In the genomic region with DNA sequence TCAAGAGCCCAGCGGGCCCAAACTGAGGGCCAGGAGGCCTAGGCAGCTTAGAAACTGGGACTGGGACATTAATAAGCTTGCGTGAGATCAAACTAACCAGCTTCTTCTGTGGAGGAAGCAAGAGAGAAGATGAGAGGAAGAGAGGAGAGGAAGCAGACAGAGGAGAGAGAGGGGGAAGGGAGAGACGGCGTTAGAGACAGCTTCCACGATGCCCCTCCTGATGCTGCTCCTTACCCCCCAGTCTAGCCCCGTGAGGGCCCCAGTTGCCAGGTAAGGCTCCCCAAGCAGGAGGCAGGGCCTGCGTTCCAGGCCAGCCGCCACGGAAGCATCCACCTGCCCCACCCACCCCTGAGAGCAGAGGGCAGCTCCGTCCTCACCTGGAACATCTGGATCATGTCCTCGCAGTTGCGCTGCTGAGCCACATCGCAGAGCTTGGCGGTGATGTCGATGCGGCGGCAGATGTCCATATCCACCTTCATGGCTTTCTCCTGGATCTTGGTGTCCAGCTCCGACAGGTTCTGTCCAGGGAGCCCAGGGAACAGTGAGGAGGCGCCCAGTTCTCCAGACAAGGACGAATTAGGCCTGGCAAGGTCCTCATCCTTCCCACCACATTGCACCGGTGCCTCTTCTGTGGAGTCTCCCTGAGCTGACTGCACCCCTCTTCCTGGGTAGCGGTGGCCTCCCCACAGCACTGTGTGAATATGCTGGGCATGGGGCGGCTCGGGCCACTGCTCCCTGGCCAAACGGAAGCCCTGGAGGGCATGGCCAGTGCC, we compare ENCODE assay signal across 11 cellular contexts. TPM values are rescaled to one million over a fixed set of nuclear protein-coding genes. Genes with fewer than 3 reads are reported as not detected.
DNase-seq lines count a peak whose midpoint lies in the region; ATAC-seq and TF ChIP-seq lines count a peak whose summit lies in the region.
"Had no signal": no experiment of that assay in that cellular context is flagged by ENCODE, and none has a peak within 500 bp of the region (broad histone marks: within the 10 kb centered on the region; RNA-seq: fewer than 3 reads in every experiment).

No MANE protein-coding gene starts in this region.

- H3F3A ChIP-seq in GM23338 (replicated peaks; ENCODE audit: low read depth): peaks cover 5% of the 10 kb centered on the region

- no peaks in the 10 kb centered on the region for H3K27me3 ChIP-seq in GM23338 (ENCODE audit: insufficient read depth)

- peaks cover 42% of the 10 kb centered on the region for H3K36me3 Mint-ChIP-seq in GM23338 (ENCODE audit: low read depth)
- H3K36me3 Mint-ChIP-seq in osteocyte (ENCODE audit: unreplicated experiment): peaks cover 17% of the 10 kb centered on the region

- H3K27me3 Mint-ChIP-seq in GM23338 (ENCODE audit: insufficient read depth, low read depth, poor library complexity): peaks cover 15% of the 10 kb centered on the region
- no peaks in the 10 kb centered on the region for H3K27me3 Mint-ChIP-seq in osteocyte (ENCODE audit: unreplicated experiment)
- H3K27me3 Mint-ChIP-seq: stimulated activated naive CD8-positive, alpha-beta T cell treated with anti-CD3 and anti-CD28 coated beads, Interleukin-15, Interleukin-2, amounts not matched to agents 100 ng/mL and 50 ng/mL, for 24 hours had no signal

- H3K4me1 Mint-ChIP-seq in GM23338 (peaks cover 30% of the 10 kb centered on the region), osteocyte (ENCODE audit: unreplicated experiment) (peaks cover 62% of the 10 kb centered on the region)

- peaks cover 19% of the 10 kb centered on the region for H4K20me1 ChIP-seq in GM23338 (replicated peaks; ENCODE audit: insufficient read depth)

- H3K27ac ChIP-seq in GM23338 (ENCODE audit: low read depth) (no peak overlapping the region), caudate nucleus (ENCODE audit: low read depth, low read length) (peak overlapping the region; percentile 91)

- no peak for DNase-seq in GM23338 (ENCODE audit: low spot score)
- no peak for DNase-seq in caudate nucleus (lab: John Stamatoyannopoulos, UW)
- DNase-seq in osteocyte (ENCODE audit: extremely low spot score, unreplicated experiment): no peak
- DNase-seq in NCI-H2171 treated with DMSO at 0.1 percent for 48 hours (lab: John Stamatoyannopoulos, UW): no peak
- DNase-seq: activated gamma-delta T cell, left colon, small intestine had no signal

- H3K4me2 ChIP-seq in GM23338: no peak overlapping the region

- H3K79me2 ChIP-seq in GM23338 (replicated peaks; ENCODE audit: insufficient read depth): peaks cover 28% of the 10 kb centered on the region

- peaks cover 6% of the 10 kb centered on the region for H3K4me1 ChIP-seq in GM23338 (ENCODE audit: insufficient read depth)

- no peak overlapping the region for H3K4me3 ChIP-seq in GM23338
- H3K4me3 ChIP-seq: GM12878 had no signal

- H3K9me2 ChIP-seq in GM23338 (ENCODE audit: insufficient read depth): no peaks in the 10 kb centered on the region

- no peak overlapping the region for H2AFZ ChIP-seq in GM23338

- no peaks in the 10 kb centered on the region for H3K9me3 Mint-ChIP-seq in GM23338
- no peaks in the 10 kb centered on the region for H3K9me3 Mint-ChIP-seq in osteocyte (ENCODE audit: unreplicated experiment)
- H3K9me3 Mint-ChIP-seq: stimulated activated naive CD8-positive, alpha-beta T cell treated with anti-CD3 and anti-CD28 coated beads, Interleukin-15, Interleukin-2, amounts not matched to agents 100 ng/mL and 50 ng/mL, for 24 hours had no signal

- H3K27ac Mint-ChIP-seq in GM23338 (peak overlapping the region; percentile 1; the same call in 1 of the 2 replicates), osteocyte (ENCODE audit: unreplicated experiment) (peak overlapping the region; percentile 84)
- H3K27ac Mint-ChIP-seq: stimulated activated naive CD8-positive, alpha-beta T cell treated with anti-CD3 and anti-CD28 coated beads, Interleukin-15, Interleukin-2, amounts not matched to agents 100 ng/mL and 50 ng/mL, for 24 hours had no signal

- H3K4me3 Mint-ChIP-seq in GM23338: peak overlapping the region; percentile 3; the same call in 1 of the 3 replicates
- H3K4me3 Mint-ChIP-seq in osteocyte (ENCODE audit: unreplicated experiment): peak overlapping the region; percentile 0
- H3K4me3 Mint-ChIP-seq: stimulated activated naive CD8-positive, alpha-beta T cell treated with anti-CD3 and anti-CD28 coated beads, Interleukin-15, Interleukin-2, amounts not matched to agents 100 ng/mL and 50 ng/mL, for 24 hours had no signal

- peaks cover 5% of the 10 kb centered on the region for H3K36me3 ChIP-seq in GM23338 (ENCODE audit: insufficient read depth)

- TF ChIP-seq CTCF in GM23338 (conservative IDR thresholded peaks at IDR 0.05; ENCODE audit: low read depth in 2 of 2): no peak
- no peak for TF ChIP-seq CTCF in osteocyte (IDR thresholded peaks at IDR 0.05)

- no peak for ATAC-seq in GM23338
- ATAC-seq in GM18867 (IDR thresholded peaks at IDR 0.05; ENCODE audit: unreplicated experiment): no peak
- no peak for ATAC-seq in HG03354 (IDR thresholded peaks at IDR 0.05; ENCODE audit: poor library complexity, severe bottlenecking, unreplicated experiment)
- ATAC-seq: GM12878, left colon had no signal

TF ChIP-seq in GM23338, 12 proteins besides CTCF, POLR2A, EP300 and RAD21:
- TF ChIP-seq CREB1 (CRISPR knock-in tag; IDR thresholded peaks at IDR 0.05; ENCODE audit: low read depth) (no peak), JUNB (IDR thresholded peaks at IDR 0.05; ENCODE audit: unreplicated experiment) (no peak), ZNF331 (CRISPR knock-in tag; IDR thresholded peaks at IDR 0.05; ENCODE audit: low read depth) (no peak), EZH2 (IDR thresholded peaks at IDR 0.05; ENCODE audit: low read depth, unreplicated experiment) (no peak), STAT1 (IDR thresholded peaks at IDR 0.05; ENCODE audit: unreplicated experiment) (no peak), ZNF114 (CRISPR knock-in tag; IDR thresholded peaks at IDR 0.05) (no peak)
TF ChIP-seq in GM23338: peak in this region for 0.

RNA-seq across cellular contexts. Expression of a gene that starts 6.3 kb away (rescaled TPM):
- total RNA-seq in GM23338 (2014; rRNA removed; shearing (Covaris generic)): 8.8 and 12.9 TPM in 2 replicates
- 8.9 and 11.2 TPM in 2 replicates for polyA plus RNA-seq in GM23338 (2016; fragmentation: Nextera tagmentation; extraction: Ambion mirVana)
- total RNA-seq in osteocyte: 35.9 and 40.7 TPM in 2 replicates

RNA-seq across cellular contexts. Expression of a gene that starts 15.2 kb away (rescaled TPM):
- 5,269 and 5,853 TPM in 2 replicates for total RNA-seq in GM23338 (2014; rRNA removed; shearing (Covaris generic))
- 6,140 and 6,219 TPM in 2 replicates for polyA plus RNA-seq in GM23338 (2016; fragmentation: Nextera tagmentation; extraction: Ambion mirVana)
- 1,754 and 1,775 TPM in 2 replicates for total RNA-seq in osteocyte

RNA-seq across cellular contexts. Expression of a gene that starts 18.5 kb away (rescaled TPM):
- 67.2 and 67.9 TPM in 2 replicates for total RNA-seq in GM23338 (2014; rRNA removed; shearing (Covaris generic))
- 63.3 and 63.4 TPM in 2 replicates for polyA plus RNA-seq in GM23338 (2016; fragmentation: Nextera tagmentation; extraction: Ambion mirVana)
- total RNA-seq in osteocyte: 32.5 and 34.5 TPM in 2 replicates

RNA-seq across cellular contexts. Expression of a gene that starts 55.7 kb away (rescaled TPM):
- 217 and 389 TPM in 2 replicates for total RNA-seq in GM23338 (2014; rRNA removed; shearing (Covaris generic))
- polyA plus RNA-seq in GM23338 (2016; fragmentation: Nextera tagmentation; extraction: Ambion mirVana): 32.7 and 34.2 TPM in 2 replicates
- total RNA-seq in osteocyte: 36.4 and 36.9 TPM in 2 replicates

RNA-seq across cellular contexts. Expression of a gene that starts 56.5 kb away (rescaled TPM):
- 75.1 and 93.9 TPM in 2 replicates for total RNA-seq in GM23338 (2014; rRNA removed; shearing (Covaris generic))
- polyA plus RNA-seq in GM23338 (2016; fragmentation: Nextera tagmentation; extraction: Ambion mirVana): 432 and 463 TPM in 2 replicates
- 172 TPM in 2 replicates for total RNA-seq in osteocyte
